ENCODE assay signal across 8 cellular contexts in genomic region chr15:66356359-66357236, GRCh38. TPM values are rescaled to one million over a fixed set of nuclear protein-coding genes. Genes with fewer than 3 reads are reported as not detected.
A peak's percentile ranks its signal among the peaks of the same experiment; 100 is the strongest.
DNase-seq lines count a peak whose midpoint lies in the region; ATAC-seq and TF ChIP-seq lines count a peak whose summit lies in the region.

A gene with protein sequence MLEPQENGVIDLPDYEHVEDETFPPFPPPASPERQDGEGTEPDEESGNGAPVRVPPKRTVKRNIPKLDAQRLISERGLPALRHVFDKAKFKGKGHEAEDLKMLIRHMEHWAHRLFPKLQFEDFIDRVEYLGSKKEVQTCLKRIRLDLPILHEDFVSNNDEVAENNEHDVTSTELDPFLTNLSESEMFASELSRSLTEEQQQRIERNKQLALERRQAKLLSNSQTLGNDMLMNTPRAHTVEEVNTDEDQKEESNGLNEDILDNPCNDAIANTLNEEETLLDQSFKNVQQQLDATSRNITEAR (minus strand): TSS chr15:66356685. CDS start chr15:66352947, 3,738 bp downstream.

- H3K4me1 ChIP-seq in PC-3 (ENCODE audit: insufficient read depth, low read length) = peaks cover 16% of the 10 kb centered on the region

- no peak for TF ChIP-seq CTCF in PC-3 (conservative IDR thresholded peaks at IDR 0.05; ENCODE audit: low read depth, low read length)
- TF ChIP-seq CTCF in epithelial cell of proximal tubule (conservative IDR thresholded peaks at IDR 0.05; ENCODE audit: low read depth, low read length) = no peak

- H3K27ac ChIP-seq in PC-3 (ENCODE audit: low read length) = peak within 1 kb of the TSS; percentile 57

- H3K36me3 ChIP-seq in PC-3 (ENCODE audit: low read depth, low read length) = no peaks in the 10 kb centered on the region

- no peaks in the 10 kb centered on the region for H3K9me3 ChIP-seq in PC-3 (ENCODE audit: low read length)

- H3K27me3 ChIP-seq in PC-3 (ENCODE audit: low read length) = no peaks in the 10 kb centered on the region

- DNase-seq in DMS53 (lab: John Stamatoyannopoulos, UW) (peak; percentile 97), PC-3 (peak; percentile 94), activated T-cell treated with anti-CD3 and anti-CD28 coated beads for 48 hours (ENCODE audit: low read depth) (peak; percentile 97), epithelial cell of proximal tubule (ENCODE audit: low read depth) (peak; percentile 57), mucosa of gallbladder (ENCODE audit: low spot score) (peak; percentile 95)
- DNase-seq in Jurkat, Clone E6-1 (ENCODE audit: low read depth, low spot score) = peak; percentile 95
- peak; percentile 93 for DNase-seq in stimulated activated CD8-positive, alpha-beta memory T cell treated with anti-CD3 and anti-CD28 coated beads, Interleukin-4, amount 100 ng/mL, for 24 hours (ENCODE audit: low read depth)

- CTCF ChIA-PET in PC-3 (lab: Charles Lee) = interaction anchor here (0.5 kb wide), 1 partner anchor 142 kb away, joined by 3 read pairs; no protein-coding TSS in a partner anchor

- peak within 1 kb of the TSS; percentile 94 for H2AFZ ChIP-seq in PC-3 (ENCODE audit: low read length)

- peaks cover 24% of the 10 kb centered on the region for H3K79me2 ChIP-seq in PC-3 (ENCODE audit: low read length)

- no TSS peak for BruUV-seq in PC-3 (replicated peaks; lab: Mats Ljungman, UMichigan)

- H3K9me2 ChIP-seq in PC-3 (replicated peaks; ENCODE audit: low read length) = no peaks in the 10 kb centered on the region

- H3K4me3 ChIP-seq in Jurkat, Clone E6-1 (ENCODE audit: low read length) = peak within 1 kb of the TSS; percentile 69
- H3K4me3 ChIP-seq in PC-3 (ENCODE audit: low read length) (peak within 1 kb of the TSS; percentile 89), epithelial cell of proximal tubule (ENCODE audit: low read depth, low read length) (peak within 1 kb of the TSS; percentile 69)

- POLR2A ChIA-PET in PC-3 (lab: Charles Lee; ENCODE audit: unreplicated experiment) = no interaction called here

- H3K4me2 ChIP-seq in PC-3 (ENCODE audit: low read length) = peak within 1 kb of the TSS; percentile 99

- no peaks in the 10 kb centered on the region for H4K20me1 ChIP-seq in PC-3 (ENCODE audit: low read length)

- ATAC-seq in GM21717 (IDR thresholded peaks at IDR 0.05; ENCODE audit: unreplicated experiment) = peak; percentile 83
- ATAC-seq in PC-3 = peak; percentile 96

- intact Hi-C loops in PC-3 (cut with micrococcal nuclease) = loop anchor here (1.0 kb wide), 1 partner anchor 30 kb away; the partner anchor contains the start of gene MAP2K1

- H3K9ac ChIP-seq in PC-3 (ENCODE audit: low read length) = peak within 1 kb of the TSS; percentile 99

- peaks cover 4% of the 10 kb centered on the region for H3F3A ChIP-seq in PC-3 (ENCODE audit: low read length, unreplicated experiment)

RNA-seq across cellular contexts. Expression of the gene that starts here (rescaled TPM):
- polyA plus RNA-seq in Jurkat, Clone E6-1 (2012; ENCODE audit: insufficient read depth, insufficient read length) = 48.3 TPM
- total RNA-seq in PC-3 (2014; rRNA removed) = 11.5 and 14.2 TPM in 2 replicates
- 6.8 and 16.8 TPM in 2 replicates for total RNA-seq in epithelial cell of proximal tubule
- total RNA-seq in mucosa of gallbladder = 4.0 TPM

Comparison
In these comparisons a context has a peak if more than half of its experiments do, and no peak if none do; other contexts are left out.
1. Peak in every context shown above with its lines: DNase-seq, ATAC-seq, H3K4me3 ChIP-seq and H3K27ac ChIP-seq.